In the genomic region with DNA sequence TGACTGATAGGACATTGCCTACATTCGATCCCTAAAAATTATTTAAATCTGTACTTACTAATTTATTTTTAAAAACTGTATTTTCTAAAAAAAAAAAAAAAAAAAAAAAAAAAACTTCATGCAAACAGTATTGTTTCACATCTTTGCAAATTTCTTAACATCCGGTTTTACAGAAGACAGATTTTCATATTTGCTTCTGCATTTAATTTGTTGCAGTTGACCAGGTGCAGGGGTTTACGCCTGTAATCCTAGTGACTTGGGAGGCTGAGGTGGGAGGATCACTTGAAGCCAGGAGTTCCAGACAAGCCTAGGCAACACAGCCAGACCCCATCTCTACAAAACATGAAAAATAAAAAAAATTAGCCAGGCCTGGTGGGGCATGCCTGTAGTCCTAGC, we compare ENCODE assay signal across 15 cellular contexts.
"Had no signal": no experiment of that assay in that cellular context is flagged by ENCODE, and none has a peak within 500 bp of the region (broad histone marks: within the 10 kb centered on the region; RNA-seq: fewer than 3 reads in every experiment).

No MANE protein-coding gene starts in this region.

- H3K36me3 ChIP-seq: adrenal gland, ovary, upper lobe of right lung had no signal

- H3K4me1 ChIP-seq: adrenal gland had no signal

- H3K27ac Mint-ChIP-seq: activated CD4-positive, alpha-beta T cell treated with anti-CD3 and anti-CD28 coated beads, Interleukin-2, amount 10 ng/mL, durations not matched to agents 24 days and 14 days; activated naive CD4-positive, alpha-beta T cell treated with anti-CD3 and anti-CD28 coated beads, Interleukin-2, amount 10 ng/mL, durations not matched to agents 7 days and 5 days; activated T-helper 2 cell treated with anti-CD3 and anti-CD28 coated beads, Interferon-gamma antibody, Interleukin-2, Interleukin-4, amounts not matched to agents 10 μg/mL and 5 μg/mL and 100 μg/mL, durations not matched to agents 14 hours and 24 hours and 36 hours; nephron; T-cell had no signal

- H3K4me3 Mint-ChIP-seq: activated CD4-positive, alpha-beta T cell treated with anti-CD3 and anti-CD28 coated beads, Interleukin-2, amount 10 ng/mL, durations not matched to agents 24 days and 14 days; activated naive CD4-positive, alpha-beta T cell treated with anti-CD3 and anti-CD28 coated beads, Interleukin-2, amount 10 ng/mL, durations not matched to agents 7 days and 5 days; immature natural killer cell; nephron; T-cell had no signal

- H3K27me3 ChIP-seq: adrenal gland, ovary, upper lobe of right lung had no signal

- H3K9me3 ChIP-seq: adrenal gland, ovary, upper lobe of right lung had no signal

- ATAC-seq: left cardiac atrium; stimulated activated naive CD8-positive, alpha-beta T cell treated with anti-CD3 and anti-CD28 coated beads, Interleukin-15, Interleukin-2, amounts not matched to agents 100 U/mL and 50 U/mL, for 24 hours; T-cell; upper lobe of right lung had no signal

- H3K27me3 Mint-ChIP-seq: activated CD4-positive, alpha-beta T cell treated with anti-CD3 and anti-CD28 coated beads, Interleukin-2, amount 10 ng/mL, durations not matched to agents 24 days and 14 days; activated naive CD4-positive, alpha-beta T cell treated with anti-CD3 and anti-CD28 coated beads, Interleukin-2, amount 10 ng/mL, durations not matched to agents 7 days and 5 days; T-cell had no signal

- DNase-seq: activated CD4-positive, alpha-beta T cell treated with anti-CD3 and anti-CD28 coated beads, Interleukin-2, amount 10 ng/mL, durations not matched to agents 24 days and 14 days; activated naive CD4-positive, alpha-beta T cell treated with anti-CD3 and anti-CD28 coated beads, Interleukin-2, amount 10 ng/mL, durations not matched to agents 7 days and 5 days; adrenal gland; caudate nucleus; cortex of kidney; erythroblast; immature natural killer cell; left cardiac atrium; ovary; stimulated activated CD4-positive, alpha-beta T cell treated with anti-CD3 and anti-CD28 coated beads, Interleukin-2, amount 100 ng/mL, for 48 hours; stimulated activated naive CD8-positive, alpha-beta T cell treated with anti-CD3 and anti-CD28 coated beads, Interleukin-15, Interleukin-2, amounts not matched to agents 100 U/mL and 50 U/mL, for 24 hours; T-cell; upper lobe of right lung had no signal

- H3K27ac ChIP-seq: adrenal gland, ovary, upper lobe of right lung had no signal

- H3K4me3 ChIP-seq: adrenal gland, ovary, upper lobe of right lung had no signal

- H3K9me3 Mint-ChIP-seq: activated T-helper 2 cell treated with anti-CD3 and anti-CD28 coated beads, Interferon-gamma antibody, Interleukin-2, Interleukin-4, amounts not matched to agents 10 μg/mL and 5 μg/mL and 100 μg/mL, durations not matched to agents 14 hours and 24 hours and 36 hours; immature natural killer cell had no signal

- H3K4me1 Mint-ChIP-seq: immature natural killer cell, nephron had no signal
